Comparison of ENCODE assay signal across 23 cellular contexts in genomic region chr20:15449061-15449460, GRCh38.
"Had no signal": no experiment of that assay in that cellular context is flagged by ENCODE, and none has a peak within 500 bp of the region (broad histone marks: within the 10 kb centered on the region; RNA-seq: fewer than 3 reads in every experiment).

No MANE protein-coding gene starts in this region.

- H3K36me3 ChIP-seq: neutrophil, pancreas, prostate gland, right lobe of liver, sigmoid colon, stomach, thoracic aorta, thyroid gland, tibial nerve, upper lobe of left lung, vagina had no signal

- H3K27me3 ChIP-seq: neutrophil, pancreas, right lobe of liver, sigmoid colon, stomach, thyroid gland, tibial nerve, upper lobe of left lung, vagina had no signal

- DNase-seq: naive thymus-derived CD8-positive, alpha-beta T cell; nephron progenitor cell; nucleus accumbens; pancreas; right cardiac atrium; right lobe of liver; sigmoid colon; small intestine; stimulated activated CD4-positive, alpha-beta T cell treated with anti-CD3 and anti-CD28 coated beads, Interleukin-15, amount 100 ng/mL, for 24 hours; stimulated activated CD4-positive, alpha-beta T cell treated with anti-CD3 and anti-CD28 coated beads, Interleukin-2, amount 100 ng/mL, for 24 hours; stimulated activated CD4-positive, alpha-beta T cell treated with anti-CD3 and anti-CD28 coated beads, Interleukin-2, amount 100 ng/mL, for 48 hours; stimulated activated CD4-positive, alpha-beta T cell treated with anti-CD3 and anti-CD28 coated beads, Interleukin-4, amount 100 ng/mL, for 24 hours; stimulated activated naive B cell treated with anti-CD40 and anti-IgM and Interleukin-4, amounts not matched to agents 10 μg/mL and 1 μg/mL and 100 μg/mL, for 72 hours; stimulated activated naive CD4-positive, alpha-beta T cell treated with Interleukin-2 at 50 U/mL for 16 hours; stomach; thyroid gland; trophoblast cell; upper lobe of left lung had no signal

- H3K4me3 ChIP-seq: pancreas, prostate gland, right lobe of liver, sigmoid colon, stomach, thoracic aorta, thyroid gland, tibial nerve, upper lobe of left lung, vagina had no signal
